ENCODE assay signal across 1 cellular context in genomic region chr17:81514735-81515529, GRCh38.
TF ChIP-seq lines count a peak whose summit lies in the region.

No MANE protein-coding gene starts in this region.

TF ChIP-seq in GM12878, 131 proteins besides CTCF, POLR2A, EP300 and RAD21 (continued from another document):
- TF ChIP-seq NFXL1 (IDR thresholded peaks at IDR 0.05; ENCODE audit: borderline replicate concordance) (no peak), PAX5 (IDR thresholded peaks at IDR 0.05; ENCODE audit: borderline replicate concordance, low read depth, low read length) (0 out of 2 replicates have a peak, but pooled peaks have one; percentile 31), NR2C1 (IDR thresholded peaks at IDR 0.05) (peak; percentile 68), MXI1 (IDR thresholded peaks at IDR 0.05; ENCODE audit: low read depth, low read length) (peak; percentile 66; the same call in 1 of the 2 replicates), TBL1XR1 (IDR thresholded peaks at IDR 0.05; ENCODE audit: low read depth, low read length) (peak; percentile 26; the same call in 1 of the 2 replicates), ETV6 (conservative IDR thresholded peaks at IDR 0.05 in 1 of 2, IDR thresholded peaks at IDR 0.05 in 1 of 2; ENCODE audit: borderline replicate concordance in 1 of 2, low read depth in 1 of 2) (0 out of 4 replicates have a peak, but pooled peaks of 1 of the 2 experiments have one; percentile 15), SRF (IDR thresholded peaks at IDR 0.05; ENCODE audit: low read depth in 2 of 2, low read length in 2 of 2) (peak in 1 of 2 experiments; percentile 99), TAF1 (IDR thresholded peaks at IDR 0.05; ENCODE audit: borderline replicate concordance, low read depth, low read length) (peak; percentile 44; the same call in 1 of the 2 replicates), TCF12 (IDR thresholded peaks at IDR 0.05; ENCODE audit: low read depth, low read length) (peak; percentile 53; the same call in 1 of the 2 replicates), CHD1 (IDR thresholded peaks at IDR 0.05; ENCODE audit: low read depth, low read length) (peak; percentile 53; the same call in 1 of the 2 replicates), CBFB (IDR thresholded peaks at IDR 0.05; ENCODE audit: low read depth) (no peak), BCL3 (IDR thresholded peaks at IDR 0.05; ENCODE audit: borderline replicate concordance, insufficient read depth, low read depth, low read length, poor library complexity, severe bottlenecking) (peak; percentile 6), SPI1 (IDR thresholded peaks at IDR 0.05; ENCODE audit: borderline replicate concordance, insufficient read depth, low read depth, low read length) (peak; percentile 19; the same call in 1 of the 2 replicates), DPF2 (IDR thresholded peaks at IDR 0.05) (0 out of 2 replicates have a peak, but pooled peaks have one; percentile 62), POU2F2 (IDR thresholded peaks at IDR 0.05; ENCODE audit: borderline replicate concordance, low read depth, low read length) (0 out of 3 replicates have a peak, but pooled peaks have one; percentile 20), MTA3 (IDR thresholded peaks at IDR 0.05; ENCODE audit: borderline replicate concordance, low read length) (no peak), MEF2B (IDR thresholded peaks at IDR 0.05; ENCODE audit: partially characterized antibody, poor library complexity, severe bottlenecking) (no peak), LARP7 (IDR thresholded peaks at IDR 0.05) (peak; percentile 20; the same call in 1 of the 2 replicates), YY1 (IDR thresholded peaks at IDR 0.05; ENCODE audit: low read depth, low read length) (peak; percentile 89), SIX5 (IDR thresholded peaks at IDR 0.05; ENCODE audit: low read depth, low read length, severe bottlenecking) (no peak), POLR2AphosphoS5 (IDR thresholded peaks at IDR 0.05; ENCODE audit: low read length) (peak; percentile 87), SMAD5 (IDR thresholded peaks at IDR 0.05; ENCODE audit: low read depth) (peak; percentile 45; the same call in 1 of the 2 replicates), NKRF (conservative IDR thresholded peaks at IDR 0.05) (peak; percentile 75), EED (IDR thresholded peaks at IDR 0.05; ENCODE audit: low read depth) (peak; percentile 61), SP1 (IDR thresholded peaks at IDR 0.05; ENCODE audit: low read depth, low read length) (peak; percentile 21), IKZF1 (conservative IDR thresholded peaks at IDR 0.05) (peak; percentile 64; the same call in 1 of the 2 replicates), TCF3 (IDR thresholded peaks at IDR 0.05; ENCODE audit: borderline replicate concordance, insufficient read depth, low read depth, low read length) (0 out of 2 replicates have a peak, but pooled peaks have one; percentile 16), ZBTB33 (IDR thresholded peaks at IDR 0.05) (peak; percentile 18; the same call in 1 of the 2 replicates), YBX1 (IDR thresholded peaks at IDR 0.05) (no peak), ELK1 (IDR thresholded peaks at IDR 0.05; ENCODE audit: low read depth, low read length) (peak; percentile 80)
- TF ChIP-seq, protein P1, sequence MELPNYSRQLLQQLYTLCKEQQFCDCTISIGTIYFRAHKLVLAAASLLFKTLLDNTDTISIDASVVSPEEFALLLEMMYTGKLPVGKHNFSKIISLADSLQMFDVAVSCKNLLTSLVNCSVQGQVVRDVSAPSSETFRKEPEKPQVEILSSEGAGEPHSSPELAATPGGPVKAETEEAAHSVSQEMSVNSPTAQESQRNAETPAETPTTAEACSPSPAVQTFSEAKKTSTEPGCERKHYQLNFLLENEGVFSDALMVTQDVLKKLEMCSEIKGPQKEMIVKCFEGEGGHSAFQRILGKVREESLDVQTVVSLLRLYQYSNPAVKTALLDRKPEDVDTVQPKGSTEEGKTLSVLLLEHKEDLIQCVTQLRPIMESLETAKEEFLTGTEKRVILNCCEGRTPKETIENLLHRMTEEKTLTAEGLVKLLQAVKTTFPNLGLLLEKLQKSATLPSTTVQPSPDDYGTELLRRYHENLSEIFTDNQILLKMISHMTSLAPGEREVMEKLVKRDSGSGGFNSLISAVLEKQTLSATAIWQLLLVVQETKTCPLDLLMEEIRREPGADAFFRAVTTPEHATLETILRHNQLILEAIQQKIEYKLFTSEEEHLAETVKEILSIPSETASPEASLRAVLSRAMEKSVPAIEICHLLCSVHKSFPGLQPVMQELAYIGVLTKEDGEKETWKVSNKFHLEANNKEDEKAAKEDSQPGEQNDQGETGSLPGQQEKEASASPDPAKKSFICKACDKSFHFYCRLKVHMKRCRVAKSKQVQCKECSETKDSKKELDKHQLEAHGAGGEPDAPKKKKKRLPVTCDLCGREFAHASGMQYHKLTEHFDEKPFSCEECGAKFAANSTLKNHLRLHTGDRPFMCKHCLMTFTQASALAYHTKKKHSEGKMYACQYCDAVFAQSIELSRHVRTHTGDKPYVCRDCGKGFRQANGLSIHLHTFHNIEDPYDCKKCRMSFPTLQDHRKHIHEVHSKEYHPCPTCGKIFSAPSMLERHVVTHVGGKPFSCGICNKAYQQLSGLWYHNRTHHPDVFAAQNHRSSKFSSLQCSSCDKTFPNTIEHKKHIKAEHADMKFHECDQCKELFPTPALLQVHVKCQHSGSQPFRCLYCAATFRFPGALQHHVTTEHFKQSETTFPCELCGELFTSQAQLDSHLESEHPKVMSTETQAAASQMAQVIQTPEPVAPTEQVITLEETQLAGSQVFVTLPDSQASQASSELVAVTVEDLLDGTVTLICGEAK (IDR thresholded peaks at IDR 0.05; ENCODE audit: borderline replicate concordance): 0 out of 2 replicates have a peak, but pooled peaks have one; percentile 22
